Comparison of ENCODE assay signal across 8 cellular contexts in the genomic region with DNA sequence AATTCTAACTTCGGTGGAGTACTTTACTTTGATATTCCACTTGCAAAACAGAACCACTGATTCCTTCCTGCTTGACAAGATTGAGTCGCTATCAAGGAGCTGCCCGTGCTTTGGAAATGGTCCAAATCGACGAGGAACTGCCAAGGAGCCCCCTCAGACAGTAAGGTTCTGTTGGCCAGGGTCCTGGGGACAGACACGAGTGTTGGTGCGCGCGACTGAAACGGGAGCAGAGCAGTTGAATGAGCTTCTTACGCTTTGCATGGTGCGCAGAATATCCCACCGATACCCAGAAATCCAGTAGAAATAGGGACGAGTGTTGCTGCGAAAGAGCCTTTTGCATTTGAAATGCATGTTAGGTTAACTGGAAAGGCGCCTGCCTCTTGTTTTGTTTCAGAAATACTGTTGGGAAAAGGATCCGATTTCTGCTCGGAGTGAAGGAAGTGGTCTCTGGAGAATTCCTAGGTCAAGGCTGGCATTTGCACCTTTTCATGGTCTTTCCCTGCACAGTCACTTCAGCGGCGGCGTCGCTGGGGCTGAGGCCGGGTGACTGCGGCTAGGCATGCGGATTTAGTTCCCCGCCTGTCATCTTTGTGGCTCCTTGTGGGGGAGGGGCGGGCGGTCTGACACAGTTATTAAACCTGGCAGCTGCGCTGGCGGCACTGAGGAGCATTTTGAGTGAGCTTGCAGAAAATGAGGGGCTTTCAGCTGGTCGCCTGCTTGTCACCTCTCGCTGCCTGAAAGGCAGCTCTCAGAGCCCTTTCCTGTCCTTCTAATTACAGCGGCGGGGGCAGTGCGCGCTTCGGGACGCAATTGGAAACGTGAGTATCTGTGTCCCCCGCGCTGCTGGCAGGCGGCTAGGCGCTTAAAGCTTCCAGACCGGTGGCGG. TPM values are rescaled to one million over a fixed set of nuclear protein-coding genes. Genes with fewer than 3 reads are reported as not detected.
DNase-seq lines count a peak whose midpoint lies in the region; ATAC-seq and TF ChIP-seq lines count a peak whose summit lies in the region.

No MANE protein-coding gene starts in this region.

- H3K4me3 Mint-ChIP-seq in central memory CD8-positive, alpha-beta T cell = peak overlapping the region; percentile 82

- peak overlapping the region; percentile 16 for H3K27ac Mint-ChIP-seq in central memory CD8-positive, alpha-beta T cell (ENCODE audit: low read depth)

- H3K36me3 Mint-ChIP-seq in central memory CD8-positive, alpha-beta T cell (ENCODE audit: insufficient read depth) = peaks cover 3% of the 10 kb centered on the region

- H3K36me3 ChIP-seq in left lung = no peaks in the 10 kb centered on the region

- no peaks in the 10 kb centered on the region for H3K9me3 ChIP-seq in left lung

- H3K27me3 ChIP-seq in left lung = peaks cover 0 to 50% of the 10 kb centered on the region in 2 donors

- H3K4me3 ChIP-seq in left lung = peak overlapping the region; percentile 51 to 52

- intact Hi-C loops in left lung (cut with DNase I) = no loop called here

- H3K27me3 Mint-ChIP-seq in central memory CD8-positive, alpha-beta T cell = peaks cover 77% of the 10 kb centered on the region

- DNase-seq in GDM1 (lab: John Stamatoyannopoulos, UW) (peak; percentile 52), NCI-H187 (lab: John Stamatoyannopoulos, UW) (peak; percentile 46 to 68), left lung (peak; percentile 65 to 83)
- peak; percentile 65 for DNase-seq in activated CD4-positive, CD25-positive, alpha-beta regulatory T cell treated with anti-CD3 and anti-CD28 coated beads, Interleukin-2, amount 50 U/mL, for 72 hours
- peak in 1 of 2 donors; percentile 17 for DNase-seq in central memory CD8-positive, alpha-beta T cell (ENCODE audit: low spot score in 2 of 2)
- peak; percentile 77 for DNase-seq in stimulated activated CD4-positive, alpha-beta T cell treated with anti-CD3 and anti-CD28 coated beads, Interleukin-4, amount 100 ng/mL, for 1 hour

- peaks cover 22% of the 10 kb centered on the region for H3K4me1 Mint-ChIP-seq in central memory CD8-positive, alpha-beta T cell

- peak; percentile 25 for ATAC-seq in HG02759 (IDR thresholded peaks at IDR 0.05; ENCODE audit: unreplicated experiment)
- ATAC-seq in central memory CD8-positive, alpha-beta T cell (replicated peaks; ENCODE audit: extremely low read depth, poor library complexity, severe bottlenecking) = peak; percentile 25
- ATAC-seq in left lung = peak; percentile 56
- no peak for ATAC-seq in GM18858 (IDR thresholded peaks at IDR 0.05; ENCODE audit: unreplicated experiment)

- TF ChIP-seq CTCF in left lung (IDR thresholded peaks at IDR 0.05) = no peak

- H3K27ac ChIP-seq in left lung = peak overlapping the region in 1 of 2 donors; percentile 60

- peaks cover 12 to 33% of the 10 kb centered on the region in 2 donors for H3K4me1 ChIP-seq in left lung

- H3K9me3 Mint-ChIP-seq in central memory CD8-positive, alpha-beta T cell = no peaks in the 10 kb centered on the region

RNA-seq across cellular contexts. Expression of gene TRIM2, which starts 51.5 kb away (rescaled TPM):
- total RNA-seq in left lung = 10 to 100 TPM; 49.6 to 64.5 TPM
